Comparison of ENCODE assay signal across 8 cellular contexts in genomic region chr12:91109148-91109564, GRCh38. TPM values are rescaled to one million over a fixed set of nuclear protein-coding genes. Genes with fewer than 3 reads are reported as not detected.
DNase-seq lines count a peak whose midpoint lies in the region; ATAC-seq and TF ChIP-seq lines count a peak whose summit lies in the region.

No MANE protein-coding gene starts in this region.

- H2BK120ac ChIP-seq in mesendoderm (ENCODE audit: low read depth, low read length): no peak overlapping the region

- no peaks in the 10 kb centered on the region for H3K4me1 ChIP-seq in mesendoderm (ENCODE audit: control insufficient read depth, low read depth, low read length)

- no peak overlapping the region for H4K8ac ChIP-seq in mesendoderm (ENCODE audit: low read depth, low read length)

- TF ChIP-seq CTCF in GM12872 (IDR thresholded peaks at IDR 0.05; ENCODE audit: insufficient read depth, low read depth, low read length): peak; percentile 77

- DNase-seq in LHCN-M2 (ENCODE audit: low read depth) (peak; percentile 77), T-helper 17 cell (peak in 1 of 3 donors; percentile 9), ecto neural progenitor cell (ENCODE audit: low spot score) (peak; percentile 85), mesendoderm (peak; percentile 80), substantia nigra (lab: John Stamatoyannopoulos, UW) (peak in 26 of 49 donors; percentile 0 to 60 (median 5)), NCI-H2171 (lab: John Stamatoyannopoulos, UW) (no peak)

- no peak overlapping the region for H2AK5ac ChIP-seq in mesendoderm (ENCODE audit: low read length)

- H3K4me2 ChIP-seq in mesendoderm (ENCODE audit: low read length): no peak overlapping the region

- no peaks in the 10 kb centered on the region for H3K36me3 Mint-ChIP-seq in T-helper 17 cell (ENCODE audit: low read depth)

- no peak overlapping the region for H3K4me3 Mint-ChIP-seq in T-helper 17 cell

- no peaks in the 10 kb centered on the region for H3K27me3 ChIP-seq in mesendoderm (ENCODE audit: insufficient read depth, low read length, poor library complexity)

- no peak overlapping the region for H3K4me3 ChIP-seq in mesendoderm (ENCODE audit: low read length)

- no peak overlapping the region for H3K23ac ChIP-seq in mesendoderm (ENCODE audit: low read length)

- no CpG with 5 or more reads among the region's 7 CpGs for WGBS in mesendoderm (ENCODE audit: extremely low coverage, insufficient coverage, low lambda C conversion rate)

- H2BK15ac ChIP-seq in mesendoderm (replicated peaks; ENCODE audit: low read depth): no peak overlapping the region

- ATAC-seq in GM21737 (IDR thresholded peaks at IDR 0.05; ENCODE audit: unreplicated experiment) (peak; percentile 79), T-helper 17 cell (peak; percentile 40)

- no peak overlapping the region for H3K9ac ChIP-seq in mesendoderm (ENCODE audit: low read length)

- H3K4me1 Mint-ChIP-seq in T-helper 17 cell: no peaks in the 10 kb centered on the region

- H3K18ac ChIP-seq in mesendoderm (ENCODE audit: low read length): no peak overlapping the region

- H3K36me3 ChIP-seq in mesendoderm (ENCODE audit: control insufficient read depth, insufficient read depth, low read length): no peaks in the 10 kb centered on the region

- H4K5ac ChIP-seq in mesendoderm (ENCODE audit: low read length): no peak overlapping the region

- H3K27me3 Mint-ChIP-seq in T-helper 17 cell: peaks cover 12% of the 10 kb centered on the region

- H3K27ac ChIP-seq in mesendoderm (ENCODE audit: low read depth, low read length): no peak overlapping the region
- H3K27ac ChIP-seq in substantia nigra (ENCODE audit: low read depth, low read length, poor library complexity, severe bottlenecking): no peak overlapping the region

- H2BK5ac ChIP-seq in mesendoderm (ENCODE audit: low read length): no peak overlapping the region

- no peaks in the 10 kb centered on the region for H3K79me2 ChIP-seq in mesendoderm (ENCODE audit: control insufficient read depth, insufficient read depth, low read length)

- no peak overlapping the region for H3K27ac Mint-ChIP-seq in T-helper 17 cell

- no peak overlapping the region for H3K56ac ChIP-seq in mesendoderm (ENCODE audit: low read length)

- no peaks in the 10 kb centered on the region for H3K79me1 ChIP-seq in mesendoderm (ENCODE audit: low read length)

- no peak overlapping the region for H3K4ac ChIP-seq in mesendoderm (ENCODE audit: low read depth, low read length)

- H3K9me3 ChIP-seq in T-helper 17 cell (ENCODE audit: control insufficient read depth, low read length, poor library complexity, severe bottlenecking): no peaks in the 10 kb centered on the region

RNA-seq across cellular contexts. Expression of gene LUM, which starts 2.1 kb away (rescaled TPM):
- 14.9 and 19.1 TPM in 2 replicates for total RNA-seq in LHCN-M2 (2014; rRNA removed)
- polyA plus RNA-seq in LHCN-M2 (2012): 10.6 TPM
- not detected for total RNA-seq in T-helper 17 cell
- not detected for polyA plus RNA-seq in mesendoderm (2013, experiment 1 of 2)
- 0.03 TPM for polyA plus RNA-seq in mesendoderm (2013, experiment 2 of 2)

RNA-seq across cellular contexts. Expression of gene KERA, which starts 51.3 kb away (rescaled TPM):
- total RNA-seq in LHCN-M2 (2014; rRNA removed) (not detected in 2 replicates), T-helper 17 cell (not detected)
- not detected for polyA plus RNA-seq in LHCN-M2 (2012)
- polyA plus RNA-seq in mesendoderm (2013, experiment 1 of 2): not detected
- polyA plus RNA-seq in mesendoderm (2013, experiment 2 of 2): not detected

Comparison
In these comparisons a context has a peak if more than half of its experiments do, and no peak if none do; other contexts are left out.
1. RNA of gene LUM, which starts 2.1 kb away (total RNA-seq): 14.9 to 19.1 TPM in LHCN-M2; not detected in T-helper 17 cell; every median in the first group is over 10 times any median in the second.